In genomic region chr16:18969050-18969854, GRCh38 we compare ENCODE assay signal across 8 cellular contexts. TPM values are rescaled to one million over a fixed set of nuclear protein-coding genes. Genes with fewer than 3 reads are reported as not detected.
DNase-seq lines count a peak whose midpoint lies in the region; ATAC-seq and TF ChIP-seq lines count a peak whose summit lies in the region.

No MANE protein-coding gene starts in this region.

- no peak for ATAC-seq in GM19452 (IDR thresholded peaks at IDR 0.05; ENCODE audit: unreplicated experiment)

- peaks cover 0 to 3% (median 0%) of the 10 kb centered on the region in 4 donors for H3K4me1 ChIP-seq in tibial nerve

- TF ChIP-seq CTCF in SU-DHL-6 (IDR thresholded peaks at IDR 0.05; ENCODE audit: insufficient read depth, low read length, poor library complexity, severe bottlenecking) (peak; percentile 80), tibial nerve (IDR thresholded peaks at IDR 0.05) (peak; percentile 77 to 94 (median 92))

- intact Hi-C loops in cardiac septum (cut with DNase I) (no loop called here), posterior cingulate gyrus (cut with DNase I) (loop anchor here (1.0 kb wide), 1 partner anchor 168 kb away; the partner anchor contains the start of gene ARL6IP1)

- H3K27me3 ChIP-seq in SU-DHL-6 (ENCODE audit: low read length) (no peaks in the 10 kb centered on the region), tibial nerve (no peaks in the 10 kb centered on the region)

- H3K27me3 Mint-ChIP-seq in activated naive CD8-positive, alpha-beta T cell treated with anti-CD3 and anti-CD28 coated beads for 36 hours = no peaks in the 10 kb centered on the region

- no peak overlapping the region for H3K27ac Mint-ChIP-seq in activated naive CD8-positive, alpha-beta T cell treated with anti-CD3 and anti-CD28 coated beads for 36 hours

- WGBS in tibial nerve, 2 donors = 20 to 23% methylated on average over 18 of the region's 18 CpGs

- TF ChIP-seq EP300 in tibial nerve (IDR thresholded peaks at IDR 0.05) = peak; percentile 16 to 49

- H3K9ac ChIP-seq in SU-DHL-6 (ENCODE audit: low read length) = no peak overlapping the region

- DNase-seq in GF-D8 (lab: John Stamatoyannopoulos, UW) (peak; percentile 2), NAMALWA (ENCODE audit: low spot score) (peak; percentile 76), cardiac septum (ENCODE audit: low spot score) (peak; percentile 92), posterior cingulate gyrus (peak; percentile 78 to 98 (median 94)), tibial nerve (ENCODE audit: low spot score in 2 of 2) (peak; percentile 87 to 95)
- DNase-seq in activated naive CD8-positive, alpha-beta T cell treated with anti-CD3 and anti-CD28 coated beads for 36 hours = peak; percentile 67

- no peaks in the 10 kb centered on the region for H3K9me3 Mint-ChIP-seq in activated naive CD8-positive, alpha-beta T cell treated with anti-CD3 and anti-CD28 coated beads for 36 hours

- H4K20me1 ChIP-seq in SU-DHL-6 (ENCODE audit: low read depth, low read length) = no peaks in the 10 kb centered on the region

- no peak for TF ChIP-seq POLR2A in tibial nerve (IDR thresholded peaks at IDR 0.05)

- H3K4me2 ChIP-seq in SU-DHL-6 (ENCODE audit: low read depth, low read length, poor library complexity, severe bottlenecking) = peak overlapping the region; percentile 49

- no peaks in the 10 kb centered on the region for H3F3A ChIP-seq in SU-DHL-6 (ENCODE audit: insufficient read depth)

- H3K36me3 ChIP-seq in SU-DHL-6 (ENCODE audit: low read length) = no peaks in the 10 kb centered on the region
- no peaks in the 10 kb centered on the region for H3K36me3 ChIP-seq in tibial nerve

- peak overlapping the region; percentile 49 for H2AFZ ChIP-seq in SU-DHL-6 (ENCODE audit: low read depth, low read length, severe bottlenecking)

- H3K36me3 Mint-ChIP-seq in activated naive CD8-positive, alpha-beta T cell treated with anti-CD3 and anti-CD28 coated beads for 36 hours = no peaks in the 10 kb centered on the region

- H3K79me2 ChIP-seq in SU-DHL-6 (ENCODE audit: insufficient read depth, low read length) = no peaks in the 10 kb centered on the region

- H3K4me3 ChIP-seq in SU-DHL-6 (ENCODE audit: insufficient read depth, low read length, poor library complexity, severe bottlenecking) = peak overlapping the region; percentile 2
- H3K4me3 ChIP-seq in tibial nerve = peak overlapping the region; percentile 8 to 44 (median 22)

- no peak overlapping the region for H3K27ac ChIP-seq in SU-DHL-6 (ENCODE audit: low read depth, low read length)
- H3K27ac ChIP-seq in tibial nerve = no peak overlapping the region

- peak overlapping the region; percentile 14 for H3K4me3 Mint-ChIP-seq in activated naive CD8-positive, alpha-beta T cell treated with anti-CD3 and anti-CD28 coated beads for 36 hours

- H3K9me3 ChIP-seq in SU-DHL-6 (ENCODE audit: insufficient read depth, low read length) = no peaks in the 10 kb centered on the region
- no peaks in the 10 kb centered on the region for H3K9me3 ChIP-seq in tibial nerve

- H3K4me1 Mint-ChIP-seq in activated naive CD8-positive, alpha-beta T cell treated with anti-CD3 and anti-CD28 coated beads for 36 hours = peaks cover 3% of the 10 kb centered on the region

- H3K9me2 ChIP-seq in SU-DHL-6 (replicated peaks; ENCODE audit: insufficient read depth, low read length) = no peaks in the 10 kb centered on the region

RNA-seq across cellular contexts. Expression of gene TMC7, which starts 14.5 kb away (rescaled TPM):
- total RNA-seq in activated naive CD8-positive, alpha-beta T cell treated with anti-CD3 and anti-CD28 coated beads for 36 hours = not detected
- 1.9 TPM for total RNA-seq in cardiac septum
- 1 to 10 TPM; 3.3 to 8.1 (median 4.5) TPM for total RNA-seq in tibial nerve

RNA-seq across cellular contexts. Expression of gene SMG1, which starts 43.0 kb away (rescaled TPM):
- 10 to 100 TPM; 78.9 to 91.3 TPM for total RNA-seq in activated naive CD8-positive, alpha-beta T cell treated with anti-CD3 and anti-CD28 coated beads for 36 hours
- total RNA-seq in cardiac septum (56.0 TPM), tibial nerve (100 to 1,000 TPM in 1 of 4 donors, 10 to 100 TPM in 3; 83.5 to 101 (median 89.4) TPM)

Comparison
In these comparisons a context has a peak if more than half of its experiments do, and no peak if none do; other contexts are left out.
1. DNase-seq: peak in every context shown above with its lines; median percentile 94 in posterior cingulate gyrus; 92 in cardiac septum; 91 in tibial nerve; 76 in NAMALWA; 67 in activated naive CD8-positive, alpha-beta T cell treated with anti-CD3 and anti-CD28 coated beads for 36 hours; 2 in GF-D8.